ENCODE assay signal across 32 cellular contexts in genomic region chr9:21314152-21314551, GRCh38. TPM values are rescaled to one million over a fixed set of nuclear protein-coding genes. Genes with fewer than 3 reads are reported as not detected.
"Had no signal": no experiment of that assay in that cellular context is flagged by ENCODE, and none has a peak within 500 bp of the region (broad histone marks: within the 10 kb centered on the region; RNA-seq: fewer than 3 reads in every experiment).

No MANE protein-coding gene starts in this region.

- H3K27ac ChIP-seq: stomach, suprapubic skin, testis, thoracic aorta, thyroid gland, tibial artery, tibial nerve, transverse colon, upper lobe of left lung, upper lobe of right lung, uterus, vagina had no signal

- H3K36me3 Mint-ChIP-seq: stimulated activated effector memory CD8-positive, alpha-beta T cell treated with anti-CD3 and anti-CD28 coated beads, Interleukin-12 subunit alpha, Interleukin-12 subunit beta, amount 100 ng/mL, for 72 hours; stimulated activated memory B cell treated with anti-CD40 and anti-IgM and Interleukin-4, amounts not matched to agents 10 μg/mL and 1 μg/mL and 100 μg/mL, for 72 hours; type B pancreatic cell had no signal

- H3K4me3 Mint-ChIP-seq: stimulated activated effector memory CD8-positive, alpha-beta T cell treated with anti-CD3 and anti-CD28 coated beads, Interleukin-12 subunit alpha, Interleukin-12 subunit beta, amount 100 ng/mL, for 72 hours; stimulated activated memory B cell treated with anti-CD40 and anti-IgM and Interleukin-4, amounts not matched to agents 10 μg/mL and 1 μg/mL and 100 μg/mL, for 72 hours; stimulated activated naive B cell treated with anti-CD40 and anti-IgM and Interleukin-4, amounts not matched to agents 10 μg/mL and 1 μg/mL and 100 μg/mL, for 72 hours; stimulated activated naive CD8-positive, alpha-beta T cell treated with anti-CD3 and anti-CD28 coated beads, Interleukin-15, amount 100 ng/mL, for 72 hours; stimulated activated naive CD8-positive, alpha-beta T cell treated with anti-CD3 and anti-CD28 coated beads, Interleukin-15, Interleukin-2, amounts not matched to agents 100 ng/mL and 50 ng/mL, for 24 hours; type B pancreatic cell had no signal

- H3K4me3 ChIP-seq: stomach, suprapubic skin, testis, thoracic aorta, thyroid gland, tibial artery, tibial nerve, transverse colon, upper lobe of left lung, upper lobe of right lung, uterus, vagina had no signal

- H3K9me3 ChIP-seq: stomach, suprapubic skin, testis, thoracic aorta, thyroid gland, tibial artery, tibial nerve, transverse colon, upper lobe of left lung, upper lobe of right lung, uterus, vagina had no signal

- H3K27ac Mint-ChIP-seq: stimulated activated effector memory CD8-positive, alpha-beta T cell treated with anti-CD3 and anti-CD28 coated beads, Interleukin-12 subunit alpha, Interleukin-12 subunit beta, amount 100 ng/mL, for 72 hours; stimulated activated memory B cell treated with anti-CD40 and anti-IgM and Interleukin-4, amounts not matched to agents 10 μg/mL and 1 μg/mL and 100 μg/mL, for 72 hours; stimulated activated naive B cell treated with anti-CD40 and anti-IgM and Interleukin-4, amounts not matched to agents 10 μg/mL and 1 μg/mL and 100 μg/mL, for 72 hours; stimulated activated naive CD8-positive, alpha-beta T cell treated with anti-CD3 and anti-CD28 coated beads, Interleukin-15, amount 100 ng/mL, for 72 hours; stimulated activated naive CD8-positive, alpha-beta T cell treated with anti-CD3 and anti-CD28 coated beads, Interleukin-15, Interleukin-2, amounts not matched to agents 100 ng/mL and 50 ng/mL, for 24 hours; type B pancreatic cell had no signal

- H3K27me3 Mint-ChIP-seq: stimulated activated naive CD8-positive, alpha-beta T cell treated with anti-CD3 and anti-CD28 coated beads, Interleukin-15, Interleukin-2, amounts not matched to agents 100 ng/mL and 50 ng/mL, for 24 hours had no signal

- H3K9me3 Mint-ChIP-seq: stimulated activated effector memory CD8-positive, alpha-beta T cell treated with anti-CD3 and anti-CD28 coated beads, Interleukin-12 subunit alpha, Interleukin-12 subunit beta, amount 100 ng/mL, for 72 hours; stimulated activated memory B cell treated with anti-CD40 and anti-IgM and Interleukin-4, amounts not matched to agents 10 μg/mL and 1 μg/mL and 100 μg/mL, for 72 hours; stimulated activated naive B cell treated with anti-CD40 and anti-IgM and Interleukin-4, amounts not matched to agents 10 μg/mL and 1 μg/mL and 100 μg/mL, for 72 hours; stimulated activated naive CD8-positive, alpha-beta T cell treated with anti-CD3 and anti-CD28 coated beads, Interleukin-15, amount 100 ng/mL, for 72 hours; stimulated activated naive CD8-positive, alpha-beta T cell treated with anti-CD3 and anti-CD28 coated beads, Interleukin-15, Interleukin-2, amounts not matched to agents 100 ng/mL and 50 ng/mL, for 24 hours; type B pancreatic cell had no signal

- H3K4me1 ChIP-seq: testis, upper lobe of right lung, uterus had no signal

- H3K27me3 ChIP-seq: stomach, suprapubic skin, testis, thyroid gland, tibial artery, tibial nerve, upper lobe of left lung, uterus, vagina had no signal

- DNase-seq: stimulated activated CD4-positive, alpha-beta T cell treated with anti-CD3 and anti-CD28 coated beads, Interleukin-2, amount 100 ng/mL, for 48 hours; stimulated activated CD4-positive, alpha-beta T cell treated with anti-CD3 and anti-CD28 coated beads, Interleukin-4, amount 100 ng/mL, for 1 hour; stimulated activated CD4-positive, alpha-beta T cell treated with anti-CD3 and anti-CD28 coated beads, Interleukin-4, amount 100 ng/mL, for 24 hours; stimulated activated CD4-positive, alpha-beta T cell treated with anti-CD3 and anti-CD28 coated beads, Interleukin-4, amount 100 ng/mL, for 4 hours; stimulated activated CD8-positive, alpha-beta memory T cell treated with anti-CD3 and anti-CD28 coated beads, Interleukin-4, amount 100 ng/mL, for 48 hours; stimulated activated naive B cell treated with anti-CD40 and anti-IgM and Interleukin-4, amounts not matched to agents 10 μg/mL and 1 μg/mL and 100 μg/mL, for 72 hours; stimulated activated naive CD4-positive, alpha-beta T cell; stimulated activated naive CD4-positive, alpha-beta T cell treated with Interleukin-2 at 50 U/mL for 16 hours; stimulated activated naive CD8-positive, alpha-beta T cell treated with anti-CD3 and anti-CD28 coated beads, Interleukin-15, amount 100 ng/mL, for 72 hours; stimulated activated naive CD8-positive, alpha-beta T cell treated with anti-CD3 and anti-CD28 coated beads, Interleukin-15, Interleukin-2, amounts not matched to agents 100 U/mL and 50 U/mL, for 24 hours; stomach; substantia nigra; testis; thyroid gland; tibial artery; transverse colon; upper lobe of left lung; upper lobe of right lung; uterus had no signal

- ATAC-seq: stimulated activated effector memory CD8-positive, alpha-beta T cell treated with anti-CD3 and anti-CD28 coated beads, Interleukin-12 subunit alpha, Interleukin-12 subunit beta, amount 100 ng/mL, for 72 hours; stimulated activated memory B cell treated with anti-CD40 and anti-IgM and Interleukin-4, amounts not matched to agents 10 μg/mL and 1 μg/mL and 100 μg/mL, for 72 hours; stimulated activated naive B cell treated with anti-CD40 and anti-IgM and Interleukin-4, amounts not matched to agents 10 μg/mL and 1 μg/mL and 100 μg/mL, for 72 hours; stimulated activated naive CD8-positive, alpha-beta T cell treated with anti-CD3 and anti-CD28 coated beads, Interleukin-15, amount 100 ng/mL, for 72 hours; stimulated activated naive CD8-positive, alpha-beta T cell treated with anti-CD3 and anti-CD28 coated beads, Interleukin-15, Interleukin-2, amounts not matched to agents 100 U/mL and 50 U/mL, for 24 hours; upper lobe of right lung had no signal

- H3K36me3 ChIP-seq: stomach, suprapubic skin, thoracic aorta, thyroid gland, tibial artery, tibial nerve, transverse colon, upper lobe of left lung, upper lobe of right lung, uterus, vagina had no signal

- H3K4me1 Mint-ChIP-seq: stimulated activated effector memory CD8-positive, alpha-beta T cell treated with anti-CD3 and anti-CD28 coated beads, Interleukin-12 subunit alpha, Interleukin-12 subunit beta, amount 100 ng/mL, for 72 hours; stimulated activated memory B cell treated with anti-CD40 and anti-IgM and Interleukin-4, amounts not matched to agents 10 μg/mL and 1 μg/mL and 100 μg/mL, for 72 hours had no signal

RNA-seq across cellular contexts. Expression of gene IFNA5, which starts 9.0 kb away (rescaled TPM):
- total RNA-seq: suprapubic skin, temporal lobe, testis, thyroid gland, transverse colon, upper lobe of right lung, ureter, urinary bladder, vagina had no signal
- polyA plus RNA-seq: stomach, thymus, urinary bladder had no signal

RNA-seq across cellular contexts. Expression of gene IFNA6, which starts 36.5 kb away (rescaled TPM):
- total RNA-seq: stomach, subcutaneous adipose tissue, suprapubic skin, temporal lobe, thoracic aorta, thyroid gland, tibial nerve, transverse colon, upper lobe of left lung, upper lobe of right lung, ureter, urinary bladder, uterus, vagina had no signal
- polyA plus RNA-seq: stomach, thymus, urinary bladder had no signal

RNA-seq across cellular contexts. Expression of gene IFNA13, which starts 53.7 kb away (rescaled TPM):
- total RNA-seq: stomach, subcutaneous adipose tissue, suprapubic skin, temporal lobe, thoracic aorta, thyroid gland, tibial nerve, transverse colon, upper lobe of left lung, upper lobe of right lung, ureter, urinary bladder, uterus, vagina had no signal
- polyA plus RNA-seq: stomach, urinary bladder had no signal
